ENCODE assay signal across 9 cellular contexts in the genomic region with DNA sequence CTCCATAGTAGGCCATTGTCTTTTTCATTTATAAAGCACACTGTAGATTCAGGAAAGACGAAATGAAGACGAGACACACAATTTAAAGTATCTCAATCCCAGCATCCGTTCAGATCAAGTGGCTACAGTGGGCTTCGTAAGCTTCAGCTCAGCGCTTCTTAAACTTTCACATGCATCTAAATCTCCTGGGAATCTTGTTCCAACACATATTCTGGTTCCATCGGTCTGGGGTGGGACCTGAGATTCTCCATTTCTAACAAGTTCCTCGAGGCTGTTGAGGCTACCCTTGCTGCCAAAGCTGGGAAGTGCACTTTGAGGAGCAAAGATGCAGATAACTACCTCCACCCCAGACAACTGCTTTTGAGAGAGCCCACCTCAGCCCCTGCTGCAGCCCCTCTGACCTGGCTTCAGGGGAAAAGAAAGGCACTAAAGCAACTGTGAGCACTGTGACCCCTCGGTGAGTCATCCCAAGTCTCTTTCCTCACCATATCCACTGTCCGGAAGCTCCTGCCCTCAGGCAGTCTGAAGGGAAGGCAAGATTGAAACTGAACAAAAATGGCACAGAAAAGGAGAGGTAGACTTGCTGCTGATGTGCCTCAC.
A peak's percentile ranks its signal among the peaks of the same experiment; 100 is the strongest.
DNase-seq lines count a peak whose midpoint lies in the region; TF ChIP-seq lines count a peak whose summit lies in the region.
"Had no signal": no experiment of that assay in that cellular context is flagged by ENCODE, and none has a peak within 500 bp of the region (broad histone marks: within the 10 kb centered on the region; RNA-seq: fewer than 3 reads in every experiment).

No MANE protein-coding gene starts in this region.

- DNase-seq in Caki2 (ENCODE audit: low read depth) (peak; percentile 41), MG63 (peak; percentile 74), caudate nucleus (lab: John Stamatoyannopoulos, UW) (no peak), neural crest cell (ENCODE audit: low read depth, low spot score) (peak; percentile 28), DMS114 treated with DMSO at 0.1 percent for 48 hours (lab: John Stamatoyannopoulos, UW; ENCODE audit: unreplicated experiment) (no peak), NCI-H1694 (lab: John Stamatoyannopoulos, UW) (no peak)
- DNase-seq in stimulated activated naive CD4-positive, alpha-beta T cell treated with Interleukin-2 at 50 U/mL for 16 hours (lab: John Stamatoyannopoulos, UW): no peak
- DNase-seq in stimulated activated CD4-positive, alpha-beta T cell treated with anti-CD3 and anti-CD28 coated beads, Interleukin-12 subunit alpha, Interleukin-12 subunit beta, amount 100 ng/mL, for 4 hours: no peak
- DNase-seq: immature natural killer cell had no signal

- H3K9me3 Mint-ChIP-seq in neural crest cell: no peaks in the 10 kb centered on the region
- H3K9me3 Mint-ChIP-seq: immature natural killer cell had no signal

- H3K4me1 Mint-ChIP-seq in neural crest cell: peaks cover 40% of the 10 kb centered on the region

- no peaks in the 10 kb centered on the region for H3K27me3 ChIP-seq in MG63

- peak; percentile 19 for TF ChIP-seq CTCF in neural crest cell (conservative IDR thresholded peaks at IDR 0.05)

- H3K9me3 ChIP-seq in MG63: no peaks in the 10 kb centered on the region

- H3K27me3 Mint-ChIP-seq in neural crest cell (ENCODE audit: low read depth): no peaks in the 10 kb centered on the region

- H3K4me3 ChIP-seq in MG63: no peak overlapping the region

- no peaks in the 10 kb centered on the region for H3K36me3 Mint-ChIP-seq in neural crest cell (ENCODE audit: low read depth)
- H3K36me3 Mint-ChIP-seq: immature natural killer cell had no signal

- H3K27ac ChIP-seq in caudate nucleus (ENCODE audit: low read depth, low read length): peak overlapping the region; percentile 27

- peak overlapping the region; percentile 57 for H3K27ac Mint-ChIP-seq in neural crest cell (ENCODE audit: unreplicated experiment)
- H3K27ac Mint-ChIP-seq: immature natural killer cell had no signal

- peak overlapping the region; percentile 64 for H3K4me3 Mint-ChIP-seq in neural crest cell
- H3K4me3 Mint-ChIP-seq: immature natural killer cell had no signal

- no peaks in the 10 kb centered on the region for H3K36me3 ChIP-seq in MG63

- in situ Hi-C loops in Caki2 (cut with HindIII; ENCODE audit: low pct_unique_long_range_greater_than_20kb, low sequenced_read_pairs): no loop called here

Comparison
In these comparisons a context has a peak if more than half of its experiments do, and no peak if none do; other contexts are left out.
1. DNase-seq: peak in Caki2 (single experiment), MG63 (single experiment) and neural crest cell (single experiment); none in caudate nucleus (0 of 61), DMS114 treated with DMSO at 0.1 percent for 48 hours (single experiment), stimulated activated naive CD4-positive, alpha-beta T cell treated with Interleukin-2 at 50 U/mL for 16 hours (single experiment), NCI-H1694 (single experiment) and stimulated activated CD4-positive, alpha-beta T cell treated with anti-CD3 and anti-CD28 coated beads, Interleukin-12 subunit alpha, Interleukin-12 subunit beta, amount 100 ng/mL, for 4 hours (single experiment).